12 cellular contexts compared by ENCODE assay signal in the genomic region with DNA sequence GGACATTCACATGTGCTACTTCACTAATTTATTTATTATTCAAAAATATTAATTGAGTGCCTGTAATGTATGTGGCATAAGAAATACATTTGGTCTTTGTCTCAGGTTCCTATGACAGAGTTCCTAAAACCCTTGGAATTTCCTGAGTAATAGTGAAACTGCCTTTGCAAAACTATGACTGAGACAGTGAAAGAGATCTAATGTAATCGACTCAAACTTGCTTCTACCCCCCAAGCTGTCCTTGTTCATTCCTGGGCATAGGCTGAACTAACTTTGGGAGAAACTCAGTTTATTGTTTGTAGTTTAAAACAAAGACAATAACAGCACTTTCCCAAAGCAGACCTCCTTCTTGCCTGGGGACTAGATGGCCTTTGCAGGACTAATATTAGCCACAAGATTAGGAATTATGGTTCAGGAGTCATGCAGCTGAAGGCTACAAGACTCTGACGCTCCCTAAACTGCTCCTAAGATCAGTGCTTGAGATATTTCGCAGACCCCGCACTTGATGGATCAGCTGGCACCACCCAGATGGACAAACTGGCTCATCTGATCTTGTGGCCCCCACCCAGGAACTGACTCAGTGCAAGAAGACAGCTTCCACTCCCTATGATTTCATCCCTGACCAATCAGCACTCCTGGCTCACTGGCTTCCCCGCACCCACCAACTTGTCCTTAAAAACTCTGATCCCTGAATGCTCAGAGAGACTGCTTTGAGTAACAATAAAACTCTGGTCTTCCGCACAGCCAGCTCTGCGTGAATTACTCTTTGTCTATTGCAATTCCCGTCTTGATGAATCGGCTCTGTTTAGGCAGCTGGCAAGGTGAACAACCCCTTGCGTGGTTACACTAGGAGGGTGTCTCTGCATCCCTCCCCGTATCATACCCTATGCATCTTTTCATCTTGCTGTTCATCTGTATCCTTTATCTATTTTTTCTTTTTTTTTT. TPM values are rescaled to one million over a fixed set of nuclear protein-coding genes. Genes with fewer than 3 reads are reported as not detected.
A peak's percentile ranks its signal among the peaks of the same experiment; 100 is the strongest.
DNase-seq lines count a peak whose midpoint lies in the region; ATAC-seq, FAIRE-seq and TF ChIP-seq lines count a peak whose summit lies in the region.
"Had no signal": no experiment of that assay in that cellular context is flagged by ENCODE, and none has a peak within 500 bp of the region (broad histone marks: within the 10 kb centered on the region; RNA-seq: fewer than 3 reads in every experiment).

No MANE protein-coding gene starts in this region.

- ATAC-seq in GM18873 (IDR thresholded peaks at IDR 0.05; ENCODE audit: low FRiP score, unreplicated experiment) (no peak), GM21381 (IDR thresholded peaks at IDR 0.05; ENCODE audit: unreplicated experiment) (no peak)

- H3K4me1 ChIP-seq in sigmoid colon (peaks cover 0 to 10% (median 0%) of the 10 kb centered on the region in 4 donors), small intestine (ENCODE audit: control insufficient read depth in 2 of 2, insufficient read depth in 1 of 2, low read depth in 1 of 2, low read length in 1 of 2) (no peaks in the 10 kb centered on the region)
- H3K4me1 ChIP-seq: adrenal gland had no signal

- TF ChIP-seq POLR2A in H54 (IDR thresholded peaks at IDR 0.05; ENCODE audit: low read depth, low read length), result peak; percentile 49; the same call in 1 of the 2 replicates
- no peak for TF ChIP-seq POLR2A in sigmoid colon (IDR thresholded peaks at IDR 0.05)

- H3K27me3 ChIP-seq in sigmoid colon (no peaks in the 10 kb centered on the region), small intestine (ENCODE audit: control insufficient read depth in 2 of 2, insufficient read depth in 2 of 2, low read length in 2 of 2) (no peaks in the 10 kb centered on the region)
- H3K27me3 ChIP-seq: adrenal gland had no signal

- FAIRE-seq in H54 (lab: Jason Lieb, UNC) (peak; percentile 79), small intestine (lab: Jason Lieb, UNC) (no peak)

- H3K36me3 ChIP-seq in sigmoid colon, result no peaks in the 10 kb centered on the region
- H3K36me3 ChIP-seq in small intestine (ENCODE audit: control insufficient read depth in 2 of 2, insufficient read depth in 2 of 2, low read length in 2 of 2), result no peaks in the 10 kb centered on the region
- H3K36me3 ChIP-seq: adrenal gland had no signal

- in situ Hi-C loops in astrocyte of the spinal cord (cut with HindIII; ENCODE audit: low sequenced_read_pairs), result no loop called here

- H3K4me3 ChIP-seq in astrocyte of the spinal cord (ENCODE audit: low read depth, low read length), result no peak overlapping the region
- H3K4me3 ChIP-seq in sigmoid colon, result no peak overlapping the region
- H3K4me3 ChIP-seq in small intestine (ENCODE audit: low read depth in 1 of 2, low read length in 2 of 2), result no peak overlapping the region
- H3K4me3 ChIP-seq: adrenal gland had no signal

- no peak for TF ChIP-seq EP300 in sigmoid colon (IDR thresholded peaks at IDR 0.05)

- intact Hi-C loops in cardiac septum (cut with DNase I), result no loop called here
- intact Hi-C loops in sigmoid colon (cut with DNase I), result no loop called here

- DNase-seq in H54 (ENCODE audit: insufficient read length, low spot score), result no peak
- peak; percentile 56 for DNase-seq in astrocyte of the spinal cord (ENCODE audit: low read depth, low spot score)
- DNase-seq in cardiac septum (ENCODE audit: low spot score), result peak; percentile 77
- no peak for DNase-seq in sigmoid colon
- no peak for DNase-seq in middle frontal gyrus (ENCODE audit: extremely low spot score, low spot score)
- no peak for DNase-seq in small intestine
- DNase-seq: activated CD4-positive, alpha-beta memory T cell treated with anti-CD3 and anti-CD28 coated beads, Interleukin-2, amount 10 ng/mL, durations not matched to agents 7 days and 5 days; NCI-H1417; RPMI8226 had no signal

- TF ChIP-seq CTCF in astrocyte of the spinal cord (IDR thresholded peaks at IDR 0.05; ENCODE audit: low read depth, low read length) (no peak), sigmoid colon (IDR thresholded peaks at IDR 0.05) (no peak)

- H3K9me3 ChIP-seq in sigmoid colon (no peaks in the 10 kb centered on the region), small intestine (ENCODE audit: control insufficient read depth, low read depth) (no peaks in the 10 kb centered on the region)
- H3K9me3 ChIP-seq: adrenal gland had no signal

- WGBS in sigmoid colon, 2 donors, result 37 to 61% methylated on average over 11 of the region's 11 CpGs
- WGBS in small intestine, 3 donors, result 60 to 66% (median 64%) methylated on average over 11 of the region's 11 CpGs

- peak overlapping the region in 3 of 4 donors; percentile 12 to 51 (median 18) for H3K27ac ChIP-seq in sigmoid colon
- H3K27ac ChIP-seq in small intestine (ENCODE audit: low read depth in 1 of 2, low read length in 1 of 2), result peak overlapping the region in 1 of 2 donors; percentile 68
- H3K27ac ChIP-seq: adrenal gland had no signal

RNA-seq across cellular contexts. Expression of gene NRBF2, which starts 27.0 kb away (rescaled TPM):
- total RNA-seq in cardiac septum, result 12.0 TPM
- total RNA-seq in sigmoid colon, result 10 to 100 TPM; 12.7 to 15.0 (median 13.8) TPM
- 10 to 100 TPM; 17.3 to 33.5 (median 30.0) TPM for polyA plus RNA-seq in sigmoid colon
- 10 to 100 TPM; 14.4 to 23.5 (median 19.9) TPM for polyA plus RNA-seq in small intestine

Comparison
In these comparisons a context has a peak if more than half of its experiments do, and no peak if none do; other contexts are left out.
1. DNase-seq: peak in astrocyte of the spinal cord (single experiment) and cardiac septum (single experiment); none in H54 (single experiment), sigmoid colon (single experiment), middle frontal gyrus (single experiment) and small intestine (single experiment).